In the genomic region with DNA sequence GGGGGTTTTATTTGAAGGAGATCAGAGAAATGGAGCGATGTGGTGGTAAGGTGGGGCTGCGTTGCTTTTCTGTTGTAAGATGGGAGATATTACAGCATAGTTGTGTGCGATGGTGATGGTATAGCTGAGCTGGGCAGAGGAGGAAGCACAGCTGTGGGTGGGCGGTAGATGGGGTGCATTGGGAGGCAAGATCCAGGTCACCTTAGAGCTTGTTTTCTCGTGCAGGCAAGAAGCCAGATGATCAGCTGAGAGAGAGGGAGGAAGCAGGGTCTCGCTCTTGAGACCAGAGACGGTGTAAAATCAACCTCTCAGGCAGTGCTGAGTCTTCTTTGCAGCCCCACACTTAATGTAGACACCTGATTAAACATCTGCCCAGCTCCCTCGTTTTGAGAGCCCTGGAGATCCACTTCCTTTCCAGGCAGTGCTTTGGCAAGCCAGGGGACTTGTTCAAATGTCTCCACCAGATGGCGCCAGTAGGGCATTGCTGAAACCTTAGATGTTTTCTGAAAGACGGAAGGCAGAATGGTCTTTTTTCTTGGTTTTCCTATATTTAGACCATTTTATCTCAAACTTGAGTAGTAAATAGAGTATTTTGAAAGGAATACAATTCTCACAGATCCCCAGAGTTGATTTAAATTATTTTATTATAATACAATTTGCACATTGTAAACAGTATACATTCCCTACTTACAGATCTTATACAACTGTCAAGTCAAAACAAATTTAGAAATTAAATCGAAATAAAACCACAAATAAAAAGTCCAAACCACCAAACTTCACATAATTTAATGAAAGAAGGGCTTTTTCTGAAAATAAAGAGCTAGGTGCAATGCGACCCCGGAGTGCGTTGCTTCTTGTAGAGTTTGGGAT, we compare ENCODE assay signal across 7 cellular contexts. TPM values are rescaled to one million over a fixed set of nuclear protein-coding genes. Genes with fewer than 3 reads are reported as not detected.
DNase-seq lines count a peak whose midpoint lies in the region; FAIRE-seq and TF ChIP-seq lines count a peak whose summit lies in the region.

No MANE protein-coding gene starts in this region.

- peak; percentile 92 for FAIRE-seq in GM18507 (lab: Jason Lieb, UNC)

- H3K9me3 Mint-ChIP-seq in activated T-helper 1 cell treated with anti-CD3 and anti-CD28 coated beads, Interleukin-12 subunit alpha, Interleukin-12 subunit beta, Interleukin-2, Interleukin-4 antibody, amounts not matched to agents 30 ng/mL and 10 ng/mL and 1 ng/mL, durations not matched to agents 14 hours and 24 hours and 36 hours, result no peaks in the 10 kb centered on the region

- no peaks in the 10 kb centered on the region for H3K27me3 Mint-ChIP-seq in activated T-helper 1 cell treated with anti-CD3 and anti-CD28 coated beads, Interleukin-12 subunit alpha, Interleukin-12 subunit beta, Interleukin-2, Interleukin-4 antibody, amounts not matched to agents 30 ng/mL and 10 ng/mL and 1 ng/mL, durations not matched to agents 14 hours and 24 hours and 36 hours (ENCODE audit: insufficient read depth)

- H3K4me3 ChIP-seq in fibroblast of the aortic adventitia (ENCODE audit: low read depth, low read length), result no peak overlapping the region

- H3K4me3 Mint-ChIP-seq in activated T-helper 1 cell treated with anti-CD3 and anti-CD28 coated beads, Interleukin-12 subunit alpha, Interleukin-12 subunit beta, Interleukin-2, Interleukin-4 antibody, amounts not matched to agents 30 ng/mL and 10 ng/mL and 1 ng/mL, durations not matched to agents 14 hours and 24 hours and 36 hours, result no peak overlapping the region

- peaks cover 12% of the 10 kb centered on the region for H3K4me1 Mint-ChIP-seq in activated T-helper 1 cell treated with anti-CD3 and anti-CD28 coated beads, Interleukin-12 subunit alpha, Interleukin-12 subunit beta, Interleukin-2, Interleukin-4 antibody, amounts not matched to agents 30 ng/mL and 10 ng/mL and 1 ng/mL, durations not matched to agents 14 hours and 24 hours and 36 hours (ENCODE audit: low read depth)

- DNase-seq in GM18507 (ENCODE audit: extremely low spot score, insufficient read length, low read depth), result peak; percentile 54
- peak; percentile 74 for DNase-seq in LoVo (ENCODE audit: low spot score)
- peak; percentile 72 for DNase-seq in RPMI7951 (ENCODE audit: low read depth)
- peak; percentile 52 for DNase-seq in activated T-helper 1 cell treated with anti-CD3 and anti-CD28 coated beads, Interleukin-12 subunit alpha, Interleukin-12 subunit beta, Interleukin-2, Interleukin-4 antibody, amounts not matched to agents 30 ng/mL and 10 ng/mL and 1 ng/mL, durations not matched to agents 14 hours and 24 hours and 36 hours (ENCODE audit: low spot score)
- DNase-seq in fibroblast of the aortic adventitia (ENCODE audit: low read depth), result peak; percentile 86
- DNase-seq in non-pigmented ciliary epithelial cell (ENCODE audit: low read depth), result peak; percentile 56
- DNase-seq in substantia nigra (lab: John Stamatoyannopoulos, UW), result peak in 46 of 49 donors; percentile 8 to 79 (median 59)

- TF ChIP-seq CTCF in fibroblast of the aortic adventitia (IDR thresholded peaks at IDR 0.05; ENCODE audit: insufficient read depth, low read length), result peak; percentile 92

- peaks cover 4% of the 10 kb centered on the region for H3K36me3 Mint-ChIP-seq in activated T-helper 1 cell treated with anti-CD3 and anti-CD28 coated beads, Interleukin-12 subunit alpha, Interleukin-12 subunit beta, Interleukin-2, Interleukin-4 antibody, amounts not matched to agents 30 ng/mL and 10 ng/mL and 1 ng/mL, durations not matched to agents 14 hours and 24 hours and 36 hours (ENCODE audit: low read depth)

- intact Hi-C loops in activated T-helper 1 cell treated with anti-CD3 and anti-CD28 coated beads, Interleukin-12 subunit alpha, Interleukin-12 subunit beta, Interleukin-2, Interleukin-4 antibody, amounts not matched to agents 30 ng/mL and 10 ng/mL and 1 ng/mL, durations not matched to agents 14 hours and 24 hours and 36 hours (cut with micrococcal nuclease), result loop anchor here (1.0 kb wide), 2 partner anchors 296 to 544 kb away; no protein-coding TSS in a partner anchor

- H3K27ac Mint-ChIP-seq in activated T-helper 1 cell treated with anti-CD3 and anti-CD28 coated beads, Interleukin-12 subunit alpha, Interleukin-12 subunit beta, Interleukin-2, Interleukin-4 antibody, amounts not matched to agents 30 ng/mL and 10 ng/mL and 1 ng/mL, durations not matched to agents 14 hours and 24 hours and 36 hours, result no peak overlapping the region

- no peak overlapping the region for H3K27ac ChIP-seq in substantia nigra (ENCODE audit: low read depth, low read length, poor library complexity, severe bottlenecking)

RNA-seq across cellular contexts. Expression of gene LYPD6B, which starts 21.1 kb away (rescaled TPM):
- total RNA-seq in RPMI7951 (2014; rRNA removed; shearing (Covaris generic)), result 21.6 and 25.9 TPM in 2 replicates
- not detected in 2 replicates for total RNA-seq in activated T-helper 1 cell treated with anti-CD3 and anti-CD28 coated beads, Interleukin-12 subunit alpha, Interleukin-12 subunit beta, Interleukin-2, Interleukin-4 antibody, amounts not matched to agents 30 ng/mL and 10 ng/mL and 1 ng/mL, durations not matched to agents 14 hours and 24 hours and 36 hours
- 0.18 TPM in 1 of 2 replicates, not detected in the other for total RNA-seq in fibroblast of the aortic adventitia (ENCODE audit: low replicate concordance)

Comparison
In these comparisons a context has a peak if more than half of its experiments do, and no peak if none do; other contexts are left out.
1. RNA of gene LYPD6B, which starts 21.1 kb away (total RNA-seq): 21.6 to 25.9 TPM in RPMI7951; 0.18 TPM in fibroblast of the aortic adventitia and not detected in activated T-helper 1 cell treated with anti-CD3 and anti-CD28 coated beads, Interleukin-12 subunit alpha, Interleukin-12 subunit beta, Interleukin-2, Interleukin-4 antibody, amounts not matched to agents 30 ng/mL and 10 ng/mL and 1 ng/mL, durations not matched to agents 14 hours and 24 hours and 36 hours; every median in the first group is over 10 times any median in the second.
2. Peak in every context shown above with its lines, with median percentiles within 50 percentile points of each other: DNase-seq.